1 cellular context compared by ENCODE assay signal in genomic region chr22:36904260-36904659, GRCh38.
A peak's percentile ranks its signal among the peaks of the same experiment; 100 is the strongest.
TF ChIP-seq lines count a peak whose summit lies in the region.

No MANE protein-coding gene starts in this region.

TF ChIP-seq in K562, 482 proteins besides CTCF, POLR2A, EP300 and RAD21:
- peak; percentile 48 for TF ChIP-seq CHD4 (IDR thresholded peaks at IDR 0.05; ENCODE audit: insufficient read depth, insufficient replicate concordance, low read depth, low read length, poor library complexity, severe bottlenecking)
- no peak for TF ChIP-seq HMGN3 (IDR thresholded peaks at IDR 0.05; ENCODE audit: borderline replicate concordance, extremely low read depth, insufficient read length, low read depth, low read length)
